Comparison of ENCODE assay signal across 1 cellular context in the genomic region with DNA sequence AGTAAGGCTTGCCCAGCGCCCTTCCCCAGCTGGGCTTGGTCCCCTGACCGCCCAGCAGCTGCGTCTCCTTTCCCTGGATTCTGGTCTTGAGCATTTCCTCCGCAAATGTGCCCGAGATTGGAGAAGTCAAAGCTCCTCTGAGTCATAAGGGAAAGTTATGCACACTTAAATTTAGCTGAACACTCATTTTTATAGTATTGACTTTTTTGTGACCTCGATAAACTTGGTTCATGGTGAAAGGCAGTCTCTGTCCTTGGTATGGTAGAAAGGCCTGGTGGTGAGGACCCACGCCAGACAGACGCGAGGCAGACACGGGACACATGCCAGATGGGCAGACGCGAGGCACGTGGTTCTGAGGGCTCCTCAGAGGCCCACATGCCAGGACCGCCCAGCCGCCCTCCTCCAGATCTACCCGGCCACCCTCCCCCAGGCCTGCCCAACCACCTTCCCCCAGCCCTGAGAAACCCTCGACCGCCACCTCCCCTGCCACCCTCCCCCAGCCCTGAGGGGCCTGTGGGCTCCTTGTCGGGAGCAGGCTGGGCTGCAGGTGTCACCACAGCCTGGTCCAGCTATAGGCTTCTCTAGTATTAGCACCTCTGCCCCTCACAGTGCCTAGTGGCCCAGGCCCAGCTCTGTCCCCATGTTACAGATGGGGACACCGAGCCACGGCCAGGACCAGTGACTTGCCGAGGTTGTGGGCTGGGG.
TF ChIP-seq lines count a peak whose summit lies in the region.

No MANE protein-coding gene starts in this region.

TF ChIP-seq in IMR-90, 13 proteins besides CTCF, POLR2A, EP300 and RAD21 (continued from another document):
- no peak for TF ChIP-seq RFX5 (IDR thresholded peaks at IDR 0.05; ENCODE audit: low read depth, low read length)
